Comparison of ENCODE assay signal across 10 cellular contexts in genomic region chr12:93740721-93741120, GRCh38.
DNase-seq lines count a peak whose midpoint lies in the region; ATAC-seq, FAIRE-seq and TF ChIP-seq lines count a peak whose summit lies in the region.
"Had no signal": no experiment of that assay in that cellular context is flagged by ENCODE, and none has a peak within 500 bp of the region (broad histone marks: within the 10 kb centered on the region; RNA-seq: fewer than 3 reads in every experiment).

No MANE protein-coding gene starts in this region.

- H3K27me3 ChIP-seq in right cardiac atrium (ENCODE audit: control insufficient read depth, insufficient read depth) (no peaks in the 10 kb centered on the region), astrocyte (ENCODE audit: insufficient read depth, low read length) (no peaks in the 10 kb centered on the region), vagina (no peaks in the 10 kb centered on the region)

- no peak overlapping the region for H3K4me3 Mint-ChIP-seq in astrocyte (ENCODE audit: unreplicated experiment)

- no peak overlapping the region for H2AFZ ChIP-seq in astrocyte (ENCODE audit: low read depth, low read length)

- FAIRE-seq in astrocyte (lab: Jason Lieb, UNC): no peak

- TF ChIP-seq CTCF in astrocyte (IDR thresholded peaks at IDR 0.05; ENCODE audit: insufficient read depth, low read depth, low read length): no peak
- TF ChIP-seq CTCF in vagina (IDR thresholded peaks at IDR 0.05): no peak

- no peaks in the 10 kb centered on the region for H3K36me3 Mint-ChIP-seq in astrocyte (ENCODE audit: low read depth, unreplicated experiment)

- TF ChIP-seq POLR2A in vagina (IDR thresholded peaks at IDR 0.05): no peak

- H3K27me3 Mint-ChIP-seq in astrocyte (ENCODE audit: low read depth, unreplicated experiment): peaks cover 4% of the 10 kb centered on the region

- 33% methylated on average over 3 of the region's 3 CpGs for WGBS in right cardiac atrium
- WGBS in mesodermal cell (ENCODE audit: insufficient coverage in 2 of 2), 2 experiments: 50 to 67% methylated on average over 2 to 3 of the region's 3 CpGs

- H3K4me1 Mint-ChIP-seq in astrocyte (ENCODE audit: low read depth, unreplicated experiment): peaks cover 4% of the 10 kb centered on the region

- peak overlapping the region; percentile 84 for H3K4me3 ChIP-seq in right cardiac atrium (ENCODE audit: low read length)
- H3K4me3 ChIP-seq in astrocyte (ENCODE audit: insufficient read depth, low read depth, low read length): no peak overlapping the region
- H3K4me3 ChIP-seq in mesodermal cell (ENCODE audit: extremely low read depth, insufficient read depth, low read length, poor library complexity, severe bottlenecking): no peak overlapping the region
- peak overlapping the region; percentile 30 to 63 for H3K4me3 ChIP-seq in vagina

- H3K79me2 ChIP-seq in astrocyte (ENCODE audit: insufficient read depth, low read length): no peaks in the 10 kb centered on the region

- H3K9me3 ChIP-seq in right cardiac atrium (ENCODE audit: control insufficient read depth, low read length) (no peaks in the 10 kb centered on the region), astrocyte (ENCODE audit: insufficient read depth, low read depth, low read length) (no peaks in the 10 kb centered on the region), mesodermal cell (ENCODE audit: control insufficient read depth, low read length) (no peaks in the 10 kb centered on the region), vagina (no peaks in the 10 kb centered on the region)

- H4K20me1 ChIP-seq in astrocyte (ENCODE audit: insufficient read depth, low read length): no peaks in the 10 kb centered on the region

- DNase-seq in right cardiac atrium (no peak), Right ventricle myocardium superior (no peak), astrocyte (ENCODE audit: low read depth) (no peak), vagina (ENCODE audit: extremely low spot score in 2 of 2) (no peak), NCI-H146 (lab: John Stamatoyannopoulos, UW) (no peak), cerebellum (ENCODE audit: low spot score) (no peak)
- DNase-seq in activated CD4-positive, CD25-positive, alpha-beta regulatory T cell treated with anti-CD3 and anti-CD28 coated beads, Interleukin-2, amount 50 U/mL, for 72 hours: no peak
- DNase-seq: amniotic stem cell, SIG-M5 had no signal

- ATAC-seq in right cardiac atrium (no peak), Right ventricle myocardium superior (ENCODE audit: poor library complexity) (no peak)

- H3K9me3 Mint-ChIP-seq in astrocyte (ENCODE audit: unreplicated experiment): no peaks in the 10 kb centered on the region

- H3K27ac ChIP-seq in right cardiac atrium (ENCODE audit: low read length) (peak overlapping the region; percentile 48), astrocyte (ENCODE audit: low read depth, low read length) (no peak overlapping the region), mesodermal cell (ENCODE audit: low read depth, low read length, severe bottlenecking) (peak overlapping the region; percentile 92), vagina (peak overlapping the region; percentile 97)

- no peak overlapping the region for H3K27ac Mint-ChIP-seq in astrocyte (ENCODE audit: unreplicated experiment)

- peak overlapping the region; percentile 91 for H3K4me2 ChIP-seq in astrocyte (ENCODE audit: low read length)

- H3K36me3 ChIP-seq in astrocyte (ENCODE audit: insufficient read depth, low read length) (no peaks in the 10 kb centered on the region), mesodermal cell (ENCODE audit: control insufficient read depth, insufficient read depth, low read length) (no peaks in the 10 kb centered on the region), vagina (no peaks in the 10 kb centered on the region)

- H3K9ac ChIP-seq in astrocyte (ENCODE audit: low read length): peak overlapping the region; percentile 87

- H3K4me1 ChIP-seq in right cardiac atrium (ENCODE audit: control insufficient read depth, insufficient read depth, low read length) (peaks cover 10% of the 10 kb centered on the region), astrocyte (ENCODE audit: insufficient read depth, low read length) (peaks cover 10% of the 10 kb centered on the region), mesodermal cell (ENCODE audit: control insufficient read depth, insufficient read depth, low read length, poor library complexity, severe bottlenecking) (peaks cover 14% of the 10 kb centered on the region), vagina (peaks cover 67% of the 10 kb centered on the region)

- intact Hi-C loops in right cardiac atrium (cut with DNase I) (loop anchor here (5.0 to 10.0 kb wide), 6 partner anchors 63 to 354 kb away; partner anchors contain the start of genes CRADD (in 2 of the 4) and SOCS2 (in 1 of the 4)), Right ventricle myocardium superior (cut with DNase I) (loop anchor here (5.0 to 10.0 kb wide), 2 partner anchors 63 to 74 kb away; partner anchors contain the start of gene CRADD), vagina (cut with DNase I) (loop anchor here (5.0 to 10.0 kb wide), 3 partner anchors 56 to 148 kb away; no protein-coding TSS in a partner anchor)

Comparison
In these comparisons a context has a peak if more than half of its experiments do, and no peak if none do; other contexts are left out.
1. H3K4me3 ChIP-seq: peak in right cardiac atrium (single experiment) and vagina (2 of 2); none in astrocyte (single experiment) and mesodermal cell (single experiment).